In the genomic region with DNA sequence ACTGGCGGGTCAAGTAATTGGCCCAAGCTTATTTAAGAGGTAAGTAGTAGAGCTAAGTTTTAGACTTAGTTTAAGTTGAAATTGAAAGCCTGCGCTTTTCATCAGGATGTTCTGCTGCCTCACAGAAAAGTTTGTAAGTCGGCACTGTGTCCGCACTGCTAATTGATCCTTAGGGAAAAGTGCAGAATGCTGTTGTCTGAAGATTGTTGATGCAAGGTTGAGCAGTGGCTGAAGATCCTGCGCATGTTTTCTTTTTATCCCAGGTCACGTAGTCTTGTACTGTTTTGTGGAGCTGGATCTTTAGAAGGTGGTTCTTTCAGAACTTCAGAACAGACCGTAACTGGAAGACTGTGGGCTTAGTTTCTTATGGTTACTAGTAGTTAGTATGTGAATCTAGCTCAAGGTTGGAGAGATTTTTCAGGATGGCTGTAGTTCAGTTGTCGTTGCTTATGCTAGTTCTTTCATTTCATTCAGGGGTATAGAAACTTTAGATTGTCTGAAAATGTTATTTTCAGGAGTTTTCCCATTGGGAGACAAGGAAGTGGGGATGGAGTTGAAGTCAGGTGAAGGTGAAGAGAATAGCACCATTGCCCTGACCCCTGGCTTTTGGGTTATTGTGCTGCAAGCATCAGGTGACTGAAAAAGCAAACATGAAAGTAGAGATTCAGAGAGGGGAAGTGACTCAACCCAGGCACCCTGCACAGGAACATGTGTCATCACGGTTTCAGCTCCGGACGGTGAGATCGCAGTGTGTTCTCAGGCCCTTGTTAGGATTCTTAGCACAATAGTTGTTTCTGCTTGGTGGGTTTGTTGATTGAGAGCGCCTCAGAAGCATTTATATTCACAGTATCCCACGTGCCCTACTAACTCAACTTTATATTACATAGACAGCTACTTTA, we compare ENCODE assay signal across 8 cellular contexts. TPM values are rescaled to one million over a fixed set of nuclear protein-coding genes. Genes with fewer than 3 reads are reported as not detected.
DNase-seq lines count a peak whose midpoint lies in the region; ATAC-seq and TF ChIP-seq lines count a peak whose summit lies in the region.

No MANE protein-coding gene starts in this region.

- peak; percentile 37 for TF ChIP-seq CTCF in OCI-LY3 (IDR thresholded peaks at IDR 0.05; ENCODE audit: low read depth, low read length)
- TF ChIP-seq CTCF in foreskin keratinocyte (conservative IDR thresholded peaks at IDR 0.05): peak; percentile 53
- TF ChIP-seq CTCF in prostate gland (IDR thresholded peaks at IDR 0.05): no peak
- no peak for TF ChIP-seq CTCF in vagina (IDR thresholded peaks at IDR 0.05)

- H3K27ac ChIP-seq in OCI-LY3 (ENCODE audit: low read length): peak overlapping the region; percentile 58
- H3K27ac ChIP-seq in foreskin keratinocyte: peak overlapping the region; percentile 97
- peak overlapping the region; percentile 20 to 50 for H3K27ac ChIP-seq in prostate gland
- H3K27ac ChIP-seq in vagina: peak overlapping the region; percentile 56

- H3K36me3 ChIP-seq in OCI-LY3 (replicated peaks; ENCODE audit: low read depth, low read length): no peaks in the 10 kb centered on the region
- H3K36me3 ChIP-seq in prostate gland: no peaks in the 10 kb centered on the region
- no peaks in the 10 kb centered on the region for H3K36me3 ChIP-seq in vagina

- intact Hi-C loops in prostate gland (cut with DNase I) (loop anchor here (2.0 to 5.0 kb wide), 2 partner anchors 26 to 116 kb away; no protein-coding TSS in a partner anchor), vagina (cut with DNase I) (no loop called here)

- peak overlapping the region; percentile 95 for H3K4me2 ChIP-seq in OCI-LY3 (ENCODE audit: low read length)

- in situ Hi-C loops in ACHN (cut with HindIII; ENCODE audit: low pct_ligation_motif_present, low pct_unique_long_range_greater_than_20kb, low sequenced_read_pairs): no loop called here

- H3K9me3 ChIP-seq in OCI-LY3 (ENCODE audit: insufficient read depth, low read length) (no peaks in the 10 kb centered on the region), prostate gland (no peaks in the 10 kb centered on the region), vagina (no peaks in the 10 kb centered on the region)

- H3K27me3 ChIP-seq in OCI-LY3 (ENCODE audit: low read depth, low read length): peaks cover 18% of the 10 kb centered on the region; the same call in 1 of the 2 replicates
- H3K27me3 ChIP-seq in foreskin keratinocyte: no peaks in the 10 kb centered on the region
- no peaks in the 10 kb centered on the region for H3K27me3 ChIP-seq in prostate gland (replicated peaks; ENCODE audit: insufficient read depth)
- no peaks in the 10 kb centered on the region for H3K27me3 ChIP-seq in vagina

- H4K20me1 ChIP-seq in OCI-LY3 (ENCODE audit: insufficient read depth, low read length): peaks cover 40% of the 10 kb centered on the region

- peaks cover 69% of the 10 kb centered on the region for H3K79me2 ChIP-seq in OCI-LY3 (ENCODE audit: low read length)

- 50% methylated on average over 14 of the region's 14 CpGs for WGBS in prostate gland

- H3K4me1 ChIP-seq in OCI-LY3 (ENCODE audit: low read length) (peaks cover 40% of the 10 kb centered on the region), foreskin keratinocyte (peaks cover 33% of the 10 kb centered on the region), prostate gland (replicated peaks) (no peaks in the 10 kb centered on the region), vagina (peaks cover 58% of the 10 kb centered on the region)

- DNase-seq in ACHN (peak; percentile 89), foreskin keratinocyte (peak; percentile 85 to 91), prostate gland (ENCODE audit: low spot score) (peak; percentile 30), vagina (ENCODE audit: extremely low spot score in 2 of 2) (peak in 1 of 2 donors; percentile 88)
- peak; percentile 69 for DNase-seq in activated T-cell treated with anti-CD3 and anti-CD28 coated beads, Interleukin-2, amount 50 U/mL, for 1 hour

- ATAC-seq in GM18870 (IDR thresholded peaks at IDR 0.05; ENCODE audit: unreplicated experiment) (peak; percentile 98), HG03095 (IDR thresholded peaks at IDR 0.05; ENCODE audit: unreplicated experiment) (peak; percentile 96), foreskin keratinocyte (peak; percentile 98)

- TF ChIP-seq POLR2A in prostate gland (IDR thresholded peaks at IDR 0.05): no peak
- TF ChIP-seq POLR2A in vagina (IDR thresholded peaks at IDR 0.05): no peak

- peak overlapping the region; percentile 48 for H3K9ac ChIP-seq in OCI-LY3 (ENCODE audit: low read length)

- H3K4me3 ChIP-seq in OCI-LY3 (ENCODE audit: low read length): peak overlapping the region; percentile 72
- H3K4me3 ChIP-seq in prostate gland: no peak overlapping the region
- no peak overlapping the region for H3K4me3 ChIP-seq in vagina

- no peak overlapping the region for H2AFZ ChIP-seq in OCI-LY3 (ENCODE audit: low read depth, low read length)

RNA-seq across cellular contexts. Expression of gene AKAP13, which starts 32.8 kb away (rescaled TPM):
- total RNA-seq in foreskin keratinocyte (29.7 and 31.9 TPM in 2 replicates), prostate gland (100 to 1,000 TPM; 102 to 195 TPM), vagina (177 TPM)
- polyA plus RNA-seq in foreskin keratinocyte: 7.7 and 8.5 TPM in 2 replicates

Comparison
In these comparisons a context has a peak if more than half of its experiments do, and no peak if none do; other contexts are left out.
1. H3K27ac ChIP-seq: peak in every context shown above with its lines; median percentile 97 in foreskin keratinocyte; 58 in OCI-LY3; 56 in vagina; 35 in prostate gland.
2. CTCF ChIP-seq: peak in OCI-LY3 (single experiment) and foreskin keratinocyte (single experiment); none in prostate gland (0 of 4) and vagina (0 of 3).
3. Peak in every context shown above with its lines, with median percentiles within 50 percentile points of each other: ATAC-seq.